Comparison of ENCODE assay signal across 25 cellular contexts in genomic region chr21:32055305-32055704, GRCh38.
"Had no signal": no experiment of that assay in that cellular context is flagged by ENCODE, and none has a peak within 500 bp of the region (broad histone marks: within the 10 kb centered on the region; RNA-seq: fewer than 3 reads in every experiment).

No MANE protein-coding gene starts in this region.

- H3K4me1 ChIP-seq: body of pancreas, gastrocnemius medialis, left ventricle myocardium inferior, tibial artery had no signal

- H3K36me3 ChIP-seq: gastrocnemius medialis, left ventricle myocardium inferior, tibial artery had no signal

- ATAC-seq: activated CD4-positive, alpha-beta T cell treated with anti-CD3 and anti-CD28 coated beads for 36 hours; activated T-helper 17 cell treated with anti-CD3 and anti-CD28 coated beads, Interleukin-2, amount 50 U/mL, for 72 hours; body of pancreas; esophagus mucosa; gastrocnemius medialis; natural killer cell; sciatic nerve; stimulated activated effector memory CD8-positive, alpha-beta T cell treated with anti-CD3 and anti-CD28 coated beads, Interleukin-12 subunit alpha, Interleukin-12 subunit beta, amount 100 ng/mL, for 72 hours; stimulated activated naive CD8-positive, alpha-beta T cell treated with anti-CD3 and anti-CD28 coated beads, Interleukin-15, amount 100 ng/mL, for 72 hours had no signal

- H3K27me3 ChIP-seq: body of pancreas, gastrocnemius medialis, tibial artery had no signal

- H3K4me3 ChIP-seq: body of pancreas, gastrocnemius medialis, left ventricle myocardium inferior, tibial artery had no signal

- DNase-seq: activated B cell treated with CpG ODN at 0.5 μM for 24 hours; activated CD4-positive, alpha-beta T cell treated with anti-CD3 and anti-CD28 coated beads for 36 hours; activated CD4-positive, alpha-beta T cell treated with anti-CD3 and anti-CD28 coated beads, Interleukin-2, amount 50 U/mL, for 4 hours; activated CD8-positive, alpha-beta memory T cell treated with anti-CD3 and anti-CD28 coated beads for 24 hours; activated CD8-positive, alpha-beta memory T cell treated with anti-CD3 and anti-CD28 coated beads, Interleukin-2, amount 50 U/mL, for 4 hours; activated naive CD4-positive, alpha-beta T cell; activated naive CD8-positive, alpha-beta T cell treated with anti-CD3 and anti-CD28 coated beads, Interleukin-2, amount 10 ng/mL, durations not matched to agents 7 days and 5 days; activated T-cell treated with anti-CD3 and anti-CD28 coated beads, Interleukin-2, amount 50 U/mL, for 24 hours; dermis blood vessel endothelial cell; effector memory CD4-positive, alpha-beta T cell; gastrocnemius medialis; hippocampal formation; left ventricle myocardium inferior; midbrain; natural killer cell; small intestine; stimulated activated CD4-positive, alpha-beta T cell treated with anti-CD3 and anti-CD28 coated beads, Interleukin-2, amount 100 ng/mL, for 24 hours; stimulated activated naive CD8-positive, alpha-beta T cell treated with anti-CD3 and anti-CD28 coated beads, Interleukin-15, amount 100 ng/mL, for 72 hours; T1000; tibial artery had no signal

- H3K9me3 ChIP-seq: body of pancreas, gastrocnemius medialis had no signal

- H3K27ac ChIP-seq: body of pancreas, gastrocnemius medialis, left ventricle myocardium inferior, tibial artery had no signal
